ENCODE assay signal across 13 cellular contexts in the genomic region with DNA sequence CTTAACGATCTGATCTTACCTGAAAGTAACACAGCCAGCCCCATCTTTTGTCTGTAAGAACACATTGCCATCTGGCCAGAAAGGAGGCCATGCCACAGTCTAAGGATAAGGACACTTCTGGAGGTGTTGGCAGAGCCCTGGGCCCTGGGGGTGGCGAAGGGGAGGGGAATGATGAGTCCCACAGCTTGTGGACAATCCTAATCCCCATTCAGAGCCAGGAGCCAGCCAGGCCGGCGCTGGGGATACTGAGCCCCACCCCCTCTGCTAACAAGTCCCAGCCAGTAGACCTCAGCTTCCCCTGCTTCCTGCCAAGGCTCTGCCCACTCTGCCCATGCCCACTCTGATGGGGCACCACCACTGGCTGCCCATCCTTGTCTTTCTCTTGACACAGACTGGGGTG.
DNase-seq lines count a peak whose midpoint lies in the region; TF ChIP-seq lines count a peak whose summit lies in the region.
"Had no signal": no experiment of that assay in that cellular context is flagged by ENCODE, and none has a peak within 500 bp of the region (broad histone marks: within the 10 kb centered on the region; RNA-seq: fewer than 3 reads in every experiment).

No MANE protein-coding gene starts in this region.

- no peak overlapping the region for H2BK12ac ChIP-seq in neuronal stem cell (ENCODE audit: low read length)

- H2BK120ac ChIP-seq in neuronal stem cell (ENCODE audit: low read depth, low read length) = no peak overlapping the region

- peak overlapping the region; percentile 5 for H3K18ac ChIP-seq in neuronal stem cell (ENCODE audit: low read length)

- no CpG with 5 or more reads among the region's 4 CpGs for WGBS in neuronal stem cell (ENCODE audit: extremely low coverage in 2 of 2, insufficient read length in 2 of 2, insufficient replicate concordance in 1 of 2), 2 donors

- no peak overlapping the region for H2BK15ac ChIP-seq in neuronal stem cell (ENCODE audit: low read length)

- H4K8ac ChIP-seq in neuronal stem cell (ENCODE audit: low read depth, low read length) = no peak overlapping the region

- no peak for TF ChIP-seq CTCF in BE2C (IDR thresholded peaks at IDR 0.05; ENCODE audit: low read depth, low read length)

- no peak overlapping the region for H3K27ac ChIP-seq in neuronal stem cell (replicated peaks; ENCODE audit: low read length)

- no peak overlapping the region for H4K91ac ChIP-seq in neuronal stem cell (ENCODE audit: low read depth, low read length, poor library complexity)

- no peak overlapping the region for H3K14ac ChIP-seq in neuronal stem cell (ENCODE audit: low read length)

- H3K27me3 ChIP-seq in neuronal stem cell (ENCODE audit: control insufficient read depth in 3 of 3, insufficient read depth in 3 of 3, low read depth in 1 of 3, low read length in 3 of 3) (peaks cover 0 to 21% (median 0%) of the 10 kb centered on the region in 3 experiments), BE2C (no peaks in the 10 kb centered on the region)

- H3K4me2 ChIP-seq in neuronal stem cell (ENCODE audit: insufficient read depth, low read length, poor library complexity, severe bottlenecking) = no peak overlapping the region

- H2BK5ac ChIP-seq in neuronal stem cell (ENCODE audit: low read length) = no peak overlapping the region

- no peak overlapping the region for H2AFZ ChIP-seq in neuronal stem cell (ENCODE audit: low read length)

- H3K9me3 ChIP-seq in neuronal stem cell (replicated peaks in 1 of 2; ENCODE audit: control insufficient read depth in 2 of 2, insufficient read depth in 1 of 2, low read depth in 1 of 2, low read length in 2 of 2) (no peaks in the 10 kb centered on the region), BE2C (no peaks in the 10 kb centered on the region)

- no peaks in the 10 kb centered on the region for H3K79me1 ChIP-seq in neuronal stem cell (ENCODE audit: low read depth, low read length)

- H2AK5ac ChIP-seq in neuronal stem cell (ENCODE audit: low read depth, low read length) = no peak overlapping the region

- H3K4me1 ChIP-seq in neuronal stem cell (ENCODE audit: control insufficient read depth in 2 of 2, insufficient read depth in 1 of 2, low read depth in 1 of 2, low read length in 2 of 2) (peaks cover 0 to 6% of the 10 kb centered on the region in 2 donors), BE2C (no peaks in the 10 kb centered on the region; the same call in 1 of the 2 replicates)

- no peak overlapping the region for H3K4ac ChIP-seq in neuronal stem cell (ENCODE audit: low read length)

- no peak overlapping the region for H3K9ac ChIP-seq in neuronal stem cell (ENCODE audit: low read depth, low read length, poor library complexity)

- no peak overlapping the region for H3K4me3 ChIP-seq in neuronal stem cell (ENCODE audit: low read length in 2 of 2)
- H3K4me3 ChIP-seq in BE2C (ENCODE audit: low read depth, low read length) = no peak overlapping the region

- DNase-seq in C1 segment of cervical spinal cord (lab: John Stamatoyannopoulos, UW) = peak in 9 of 14 donors; percentile 11 to 76 (median 40)
- peak; percentile 20 for DNase-seq in NCI-H1092 treated with DMSO at 0.1 percent for 48 hours (lab: John Stamatoyannopoulos, UW)
- DNase-seq in NCI-H82 treated with DMSO at 0.1 percent for 48 hours (lab: John Stamatoyannopoulos, UW; ENCODE audit: unreplicated experiment) = peak; percentile 80
- no peak for DNase-seq in neuronal stem cell (ENCODE audit: low spot score)
- DNase-seq in COLO829 (ENCODE audit: low spot score) = no peak
- no peak for DNase-seq in BE2C
- no peak for DNase-seq in stimulated activated CD4-positive, alpha-beta T cell treated with anti-CD3 and anti-CD28 coated beads, Interleukin-4, amount 100 ng/mL, for 1 hour
- no peak for DNase-seq in RPMI8226
- DNase-seq: AML-193; CD8-positive, alpha-beta memory T cell; DMS153; NCI-H526 treated with DMSO at 0.1 percent for 48 hours; Right ventricle myocardium superior had no signal

- H3K36me3 ChIP-seq in neuronal stem cell (replicated peaks in 1 of 2; ENCODE audit: control insufficient read depth in 2 of 2, insufficient read depth in 2 of 2, low read length in 2 of 2) = no peaks in the 10 kb centered on the region
- H3K36me3 ChIP-seq in BE2C = no peaks in the 10 kb centered on the region

- H3K23ac ChIP-seq in neuronal stem cell (ENCODE audit: low read depth, low read length, poor library complexity) = no peak overlapping the region

Comparison
In these comparisons a context has a peak if more than half of its experiments do, and no peak if none do; other contexts are left out.
1. DNase-seq: peak in C1 segment of cervical spinal cord (9 of 14), NCI-H1092 treated with DMSO at 0.1 percent for 48 hours (single experiment) and NCI-H82 treated with DMSO at 0.1 percent for 48 hours (single experiment); none in neuronal stem cell (single experiment), COLO829 (single experiment), BE2C (single experiment), stimulated activated CD4-positive, alpha-beta T cell treated with anti-CD3 and anti-CD28 coated beads, Interleukin-4, amount 100 ng/mL, for 1 hour (single experiment) and RPMI8226 (single experiment).